Comparison of ENCODE assay signal across 1 cellular context in genomic region chr16:28264656-28265055, GRCh38.
TF ChIP-seq lines count a peak whose summit lies in the region.

No MANE protein-coding gene starts in this region.

TF ChIP-seq in A549, 52 proteins besides CTCF, POLR2A, EP300 and RAD21 (continued from another document):
- TF ChIP-seq USF2 (IDR thresholded peaks at IDR 0.05) (no peak), FOSL2 (IDR thresholded peaks at IDR 0.05) (no peak), FOSL2 (CRISPR knock-in tag; IDR thresholded peaks at IDR 0.05) (no peak), MAZ (IDR thresholded peaks at IDR 0.05; ENCODE audit: borderline replicate concordance, low read depth, low read length) (no peak)
